In the genomic region with DNA sequence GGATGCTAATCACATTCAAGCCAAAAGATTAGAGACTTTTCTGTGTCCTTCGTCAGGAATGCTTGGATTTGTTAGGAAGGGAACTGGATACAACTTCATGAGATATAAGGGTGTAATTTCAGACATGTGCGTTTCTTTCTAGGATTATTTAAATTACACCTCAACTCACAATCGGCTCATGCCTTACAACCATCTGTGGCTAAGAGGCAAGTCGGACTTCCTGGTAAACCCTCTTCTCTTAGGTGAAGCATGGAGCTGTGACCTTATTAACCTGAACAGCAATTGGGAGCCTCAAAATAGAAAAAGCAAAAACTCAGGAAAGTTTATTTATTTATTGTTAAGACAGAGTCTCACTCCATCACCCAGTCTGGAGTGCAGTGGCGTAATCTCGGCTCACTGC, we compare ENCODE assay signal across 9 cellular contexts.
DNase-seq lines count a peak whose midpoint lies in the region; ATAC-seq, FAIRE-seq and TF ChIP-seq lines count a peak whose summit lies in the region.
"Had no signal": no experiment of that assay in that cellular context is flagged by ENCODE, and none has a peak within 500 bp of the region (broad histone marks: within the 10 kb centered on the region; RNA-seq: fewer than 3 reads in every experiment).

No MANE protein-coding gene starts in this region.

- H3K9ac ChIP-seq in GM12878 (ENCODE audit: control insufficient read depth, insufficient read depth, low read length) (no peak overlapping the region), mesendoderm (ENCODE audit: low read length) (no peak overlapping the region)

- no peak for TF ChIP-seq EP300 in GM12878 (IDR thresholded peaks at IDR 0.05; ENCODE audit: borderline replicate concordance in 1 of 2, control insufficient read depth in 1 of 2, low read depth in 2 of 2, low read length in 2 of 2)

- ATAC-seq in stimulated activated naive CD8-positive, alpha-beta T cell treated with anti-CD3 and anti-CD28 coated beads, Interleukin-15, Interleukin-2, amounts not matched to agents 100 U/mL and 50 U/mL, for 24 hours, result no peak
- ATAC-seq in GM12878 (no peak), aorta (ENCODE audit: low FRiP score) (no peak), HG02973 (IDR thresholded peaks at IDR 0.05; ENCODE audit: unreplicated experiment) (no peak)

- H3K27me3 ChIP-seq in GM12878 (replicated peaks in 1 of 2; ENCODE audit: control insufficient read depth in 2 of 2, insufficient read depth in 2 of 2, low read length in 1 of 2), result peaks cover 4 to 6% of the 10 kb centered on the region in 2 experiments; a peak in 2 of 4 replicates
- H3K27me3 ChIP-seq in mesendoderm (ENCODE audit: insufficient read depth, low read length, poor library complexity), result peaks cover 2% of the 10 kb centered on the region
- H3K27me3 ChIP-seq in aorta (ENCODE audit: control insufficient read depth in 1 of 2, insufficient read depth in 2 of 2, low read length in 1 of 2), result no peaks in the 10 kb centered on the region

- H2BK15ac ChIP-seq in mesendoderm (replicated peaks; ENCODE audit: low read depth), result no peak overlapping the region

- no peak overlapping the region for H3K4ac ChIP-seq in mesendoderm (ENCODE audit: low read depth, low read length)

- TF ChIP-seq CTCF in GM12878 (IDR thresholded peaks at IDR 0.05 in 2 of 3, conservative IDR thresholded peaks at IDR 0.05 in 1 of 3; ENCODE audit: control insufficient read depth in 2 of 3, extremely low read depth in 1 of 3, insufficient read depth in 1 of 3, low read depth in 3 of 3, low read length in 3 of 3), result no peak

- in situ Hi-C loops in GM12878 (cut with MboI), result no loop called here

- no peak overlapping the region for H3K23ac ChIP-seq in mesendoderm (ENCODE audit: low read length)

- H3K4me1 ChIP-seq in GM12878 (ENCODE audit: control insufficient read depth, insufficient read depth, low read length) (no peaks in the 10 kb centered on the region), mesendoderm (ENCODE audit: control insufficient read depth, low read depth, low read length) (no peaks in the 10 kb centered on the region), aorta (ENCODE audit: control insufficient read depth in 1 of 2, insufficient read depth in 2 of 2, low read length in 2 of 2) (no peaks in the 10 kb centered on the region)

- FAIRE-seq in GM12878 (lab: Jason Lieb, UNC), result no peak

- TF ChIP-seq POLR2A in GM12878 (IDR thresholded peaks at IDR 0.05; ENCODE audit: low read depth, low read length), result no peak

- POLR2A ChIA-PET in GM12878 (lab: Charles Lee), result interaction anchor here (0.6 kb wide), 1 partner anchor 15 kb away, joined by 5 read pairs; no protein-coding TSS in a partner anchor

- no peak for TF ChIP-seq RAD21 in GM12878 (IDR thresholded peaks at IDR 0.05; ENCODE audit: insufficient read depth, low read depth, low read length)

- no TSS peak for BruUV-seq in GM12878 (replicated peaks; lab: Mats Ljungman, UMichigan)

- no peak overlapping the region for H4K8ac ChIP-seq in mesendoderm (ENCODE audit: low read depth, low read length)

- H4K5ac ChIP-seq in mesendoderm (ENCODE audit: low read length), result no peak overlapping the region

- no peak overlapping the region for H3K18ac ChIP-seq in mesendoderm (ENCODE audit: low read length)

- H3K79me1 ChIP-seq in mesendoderm (ENCODE audit: low read length), result no peaks in the 10 kb centered on the region

- H3K4me2 ChIP-seq in GM12878 (ENCODE audit: control insufficient read depth, insufficient read depth) (peak overlapping the region; percentile 81), mesendoderm (ENCODE audit: low read length) (peak overlapping the region; percentile 38)

- H3K4me3 ChIP-seq in GM12878 (peak overlapping the region; percentile 71), mesendoderm (ENCODE audit: low read length) (no peak overlapping the region), aorta (ENCODE audit: low read length in 2 of 2) (peak overlapping the region; percentile 31 to 32)

- H2AK5ac ChIP-seq in mesendoderm (ENCODE audit: low read length), result no peak overlapping the region

- H3K36me3 ChIP-seq in GM12878 (ENCODE audit: control insufficient read depth in 2 of 2, insufficient read depth in 2 of 2, low read length in 1 of 2) (no peaks in the 10 kb centered on the region), mesendoderm (ENCODE audit: control insufficient read depth, insufficient read depth, low read length) (no peaks in the 10 kb centered on the region), aorta (ENCODE audit: control insufficient read depth in 1 of 2, insufficient read depth in 2 of 2, low read length in 1 of 2) (no peaks in the 10 kb centered on the region)

- WGBS in GM12878 (ENCODE audit: insufficient coverage, insufficient replicate concordance, low lambda C conversion rate, missing lambda C conversion rate), result 31% methylated on average over 6 of the region's 6 CpGs
- no CpG with 5 or more reads among the region's 6 CpGs for WGBS in mesendoderm (ENCODE audit: extremely low coverage, insufficient coverage, low lambda C conversion rate)
- WGBS in aorta, 2 donors, result 46 to 49% methylated on average over 6 of the region's 6 CpGs

- RAD21 ChIA-PET in GM12878 (lab: Charles Lee; ENCODE audit: unreplicated experiment), result interaction anchor here (1.0 to 1.4 kb wide), 4 partner anchors 121 to 160 kb away, joined by 3 to 6 read pairs (median 4); no protein-coding TSS in a partner anchor

- no peak overlapping the region for H2BK5ac ChIP-seq in mesendoderm (ENCODE audit: low read length)

- intact Hi-C loops in GM12878 (cut with micrococcal nuclease; ENCODE audit: unreplicated experiment), result loop anchor here (1.0 to 2.0 kb wide), 2 partner anchors 119 to 160 kb away; partner anchors contain the start of gene HK2
- intact Hi-C loops in aorta (cut with DNase I), result loop anchor here (1.0 to 2.0 kb wide), 4 partner anchors 119 to 161 kb away; partner anchors contain the start of gene HK2 (in 1 of the 2)

- no peak overlapping the region for H2BK120ac ChIP-seq in mesendoderm (ENCODE audit: low read depth, low read length)

- H3K4me1 Mint-ChIP-seq in stimulated activated naive CD8-positive, alpha-beta T cell treated with anti-CD3 and anti-CD28 coated beads, Interleukin-15, Interleukin-2, amounts not matched to agents 100 ng/mL and 50 ng/mL, for 24 hours (ENCODE audit: low read depth), result peaks cover 8% of the 10 kb centered on the region

- no peaks in the 10 kb centered on the region for H3K9me3 Mint-ChIP-seq in stimulated activated naive CD8-positive, alpha-beta T cell treated with anti-CD3 and anti-CD28 coated beads, Interleukin-15, Interleukin-2, amounts not matched to agents 100 ng/mL and 50 ng/mL, for 24 hours

- no peak overlapping the region for H3K27ac ChIP-seq in GM12878 (ENCODE audit: control insufficient read depth, insufficient read depth)
- H3K27ac ChIP-seq in mesendoderm (ENCODE audit: low read depth, low read length), result no peak overlapping the region
- no peak overlapping the region for H3K27ac ChIP-seq in aorta (ENCODE audit: low read depth in 1 of 2, low read length in 2 of 2)

- H3K56ac ChIP-seq in mesendoderm (ENCODE audit: low read length), result no peak overlapping the region

- H3K27me3 Mint-ChIP-seq in stimulated activated naive CD8-positive, alpha-beta T cell treated with anti-CD3 and anti-CD28 coated beads, Interleukin-15, Interleukin-2, amounts not matched to agents 100 ng/mL and 50 ng/mL, for 24 hours, result peaks cover 13% of the 10 kb centered on the region

- CTCF ChIA-PET in GM12878 (lab: Yijun Ruan, JAX), result interaction anchor here (0.7 to 6.9 kb wide), 8 partner anchors 10 to 160 kb away, joined by 3 to 111 read pairs (median 4); no protein-coding TSS in a partner anchor

- H3K9me3 ChIP-seq in GM12878 (replicated peaks; ENCODE audit: control insufficient read depth, insufficient read depth, low read length) (no peaks in the 10 kb centered on the region), aorta (ENCODE audit: control insufficient read depth, low read length) (no peaks in the 10 kb centered on the region)

- H2AFZ ChIP-seq in GM12878 (ENCODE audit: control insufficient read depth, low read depth, low read length), result peak overlapping the region; percentile 82

- no peaks in the 10 kb centered on the region for H4K20me1 ChIP-seq in GM12878 (ENCODE audit: control insufficient read depth, insufficient read depth)

- H3K4me3 Mint-ChIP-seq in stimulated activated naive CD8-positive, alpha-beta T cell treated with anti-CD3 and anti-CD28 coated beads, Interleukin-15, Interleukin-2, amounts not matched to agents 100 ng/mL and 50 ng/mL, for 24 hours, result peak overlapping the region; percentile 77

- SMC1A ChIA-PET in GM12878 (lab: Charles Lee; ENCODE audit: uncharacterized antibody, unreplicated experiment), result interaction anchor here (1.4 to 3.4 kb wide), 4 partner anchors 24 to 268 kb away, joined by 3 to 39 read pairs (median 4); no protein-coding TSS in a partner anchor

- no peak overlapping the region for H3K27ac Mint-ChIP-seq in stimulated activated naive CD8-positive, alpha-beta T cell treated with anti-CD3 and anti-CD28 coated beads, Interleukin-15, Interleukin-2, amounts not matched to agents 100 ng/mL and 50 ng/mL, for 24 hours

- H3K36me3 Mint-ChIP-seq in stimulated activated naive CD8-positive, alpha-beta T cell treated with anti-CD3 and anti-CD28 coated beads, Interleukin-15, Interleukin-2, amounts not matched to agents 100 ng/mL and 50 ng/mL, for 24 hours (ENCODE audit: low read depth), result no peaks in the 10 kb centered on the region

- no peak for DNase-seq in stimulated activated naive CD8-positive, alpha-beta T cell treated with anti-CD3 and anti-CD28 coated beads, Interleukin-15, Interleukin-2, amounts not matched to agents 100 U/mL and 50 U/mL, for 24 hours
- DNase-seq in GM12878 (ENCODE audit: low read depth, low spot score) (no peak), mesendoderm (no peak), aorta (no peak), RKO (ENCODE audit: low spot score) (no peak), HT-29 (ENCODE audit: low spot score) (no peak)
- DNase-seq: stimulated activated CD4-positive, alpha-beta T cell treated with anti-CD3 and anti-CD28 coated beads, Interleukin-4, amount 100 ng/mL, for 4 hours had no signal

- H3K79me2 ChIP-seq in GM12878 (ENCODE audit: control insufficient read depth, insufficient read depth, low read length), result no peaks in the 10 kb centered on the region
- H3K79me2 ChIP-seq in mesendoderm (ENCODE audit: control insufficient read depth, insufficient read depth, low read length), result no peaks in the 10 kb centered on the region

TF ChIP-seq in GM12878, 131 proteins besides CTCF, POLR2A, EP300 and RAD21 (continues in another document):
- TF ChIP-seq EZH2 (IDR thresholded peaks at IDR 0.05; ENCODE audit: borderline replicate concordance, control insufficient read depth, low read depth, low read length), result no peak
- no peak for TF ChIP-seq GABPA (IDR thresholded peaks at IDR 0.05; ENCODE audit: low read depth)
- TF ChIP-seq BHLHE40 (IDR thresholded peaks at IDR 0.05; ENCODE audit: borderline replicate concordance in 1 of 2, low read depth in 2 of 2, low read length in 1 of 2), result no peak
